11 cellular contexts compared by ENCODE assay signal in genomic region chr18:34352385-34353163, GRCh38.
DNase-seq lines count a peak whose midpoint lies in the region; ATAC-seq and TF ChIP-seq lines count a peak whose summit lies in the region.
"Had no signal": no experiment of that assay in that cellular context is flagged by ENCODE, and none has a peak within 500 bp of the region (broad histone marks: within the 10 kb centered on the region; RNA-seq: fewer than 3 reads in every experiment).

No MANE protein-coding gene starts in this region.

- POLR2A ChIA-PET in AG04450 (lab: Yijun Ruan, JAX): no interaction called here
- POLR2A ChIA-PET in RWPE1 (lab: Yijun Ruan, JAX; ENCODE audit: low non-redundant PET): no interaction called here

- CTCF ChIA-PET in AG04450 (lab: Charles Lee): interaction anchor here (0.9 to 3.4 kb wide), 4 partner anchors 292 to 457 kb away, joined by 3 to 10 read pairs (median 4); no protein-coding TSS in a partner anchor
- CTCF ChIA-PET in RWPE1 (lab: Yijun Ruan, JAX): no interaction called here

- no peaks in the 10 kb centered on the region for H3K9me3 ChIP-seq in AG04450 (ENCODE audit: control insufficient read depth, insufficient read depth, low read length)

- H3K4me3 ChIP-seq in AG04450 (ENCODE audit: low read depth, low read length) (no peak overlapping the region), kidney epithelial cell (ENCODE audit: low read depth, low read length) (no peak overlapping the region)

- peak; percentile 21 for TF ChIP-seq CTCF in AG04450 (IDR thresholded peaks at IDR 0.05; ENCODE audit: low read depth, low read length)
- TF ChIP-seq CTCF in kidney epithelial cell (IDR thresholded peaks at IDR 0.05; ENCODE audit: insufficient read depth, low read length, poor library complexity, severe bottlenecking): peak; percentile 18
- TF ChIP-seq CTCF in RWPE1 (conservative IDR thresholded peaks at IDR 0.05; ENCODE audit: low read depth): no peak

- H3K27ac ChIP-seq in AG04450 (ENCODE audit: low read depth, low read length) (no peak overlapping the region), RWPE1 (no peak overlapping the region)

- no peak for DNase-seq in AG04450 (ENCODE audit: low read depth, low spot score)
- peak; percentile 96 for DNase-seq in NCI-H1092 treated with DMSO at 0.1 percent for 48 hours (lab: John Stamatoyannopoulos, UW)
- peak; percentile 63 to 75 for DNase-seq in SHP77 (lab: John Stamatoyannopoulos, UW)
- DNase-seq in kidney epithelial cell (ENCODE audit: low read depth): no peak
- DNase-seq in mesenteric fat pad (ENCODE audit: low spot score): no peak
- DNase-seq in RWPE1 (ENCODE audit: low spot score): no peak
- DNase-seq: C1 segment of cervical spinal cord, Kasumi-1, T-cell had no signal

- H3K36me3 ChIP-seq in kidney epithelial cell (ENCODE audit: control insufficient read depth, insufficient read depth, low read length): no peaks in the 10 kb centered on the region

- H3K27me3 ChIP-seq in AG04450 (ENCODE audit: control insufficient read depth, insufficient read depth, low read length): no peaks in the 10 kb centered on the region
- H3K27me3 ChIP-seq in kidney epithelial cell (ENCODE audit: control insufficient read depth, insufficient read depth, low read length): no peaks in the 10 kb centered on the region

- no peak for ATAC-seq in HG02938 (IDR thresholded peaks at IDR 0.05; ENCODE audit: unreplicated experiment)
- no peak for ATAC-seq in GM18517 (IDR thresholded peaks at IDR 0.05; ENCODE audit: unreplicated experiment)
- ATAC-seq: T-cell had no signal

Comparison
In these comparisons a context has a peak if more than half of its experiments do, and no peak if none do; other contexts are left out.
1. DNase-seq: peak in NCI-H1092 treated with DMSO at 0.1 percent for 48 hours (single experiment) and SHP77 (2 of 2); none in AG04450 (single experiment), kidney epithelial cell (single experiment), mesenteric fat pad (single experiment) and RWPE1 (single experiment).